In genomic region chr11:88324562-88325345, GRCh38 we compare ENCODE assay signal across 26 cellular contexts. TPM values are rescaled to one million over a fixed set of nuclear protein-coding genes. Genes with fewer than 3 reads are reported as not detected.
DNase-seq lines count a peak whose midpoint lies in the region; ATAC-seq, FAIRE-seq and TF ChIP-seq lines count a peak whose summit lies in the region.
"Had no signal": no experiment of that assay in that cellular context is flagged by ENCODE, and none has a peak within 500 bp of the region (broad histone marks: within the 10 kb centered on the region; RNA-seq: fewer than 3 reads in every experiment).

No MANE protein-coding gene starts in this region.

- peaks cover 67% of the 10 kb centered on the region for H3K4me1 Mint-ChIP-seq in activated CD4-positive, alpha-beta T cell treated with anti-CD3 and anti-CD28 coated beads, Interleukin-2, amount 10 ng/mL, durations not matched to agents 24 days and 14 days
- H3K4me1 Mint-ChIP-seq in CD4-positive, alpha-beta memory T cell = peaks cover 76 to 95% (median 86%) of the 10 kb centered on the region in 4 donors
- no peaks in the 10 kb centered on the region for H3K4me1 Mint-ChIP-seq in osteocyte (ENCODE audit: unreplicated experiment)

- DNase-seq in activated CD4-positive, alpha-beta T cell treated with anti-CD3 and anti-CD28 coated beads, Interleukin-2, amount 10 ng/mL, durations not matched to agents 24 days and 14 days = no peak
- no peak for DNase-seq in activated CD4-positive, alpha-beta T cell treated with anti-CD3 and anti-CD28 coated beads, Interleukin-2, amount 50 U/mL, for 48 hours
- DNase-seq in CD4-positive, alpha-beta memory T cell = peak in 2 of 5 donors; percentile 6 to 16
- DNase-seq in NCI-H69 (lab: John Stamatoyannopoulos, UW) (peak; percentile 69), dermis blood vessel endothelial cell (peak; percentile 45), urothelium cell line (ENCODE audit: low spot score) (no peak), osteocyte (ENCODE audit: extremely low spot score, unreplicated experiment) (no peak), PC-3 (no peak)
- DNase-seq: activated B cell treated with CpG ODN at 0.5 μM for 24 hours; adrenal gland; gastrocnemius medialis; GF-D8; H7; kidney glomerular epithelial cell; NCI-H1417 treated with DMSO at 0.1 percent for 48 hours; NCI-H82; SIG-M5; small intestine; stimulated activated CD4-positive, alpha-beta T cell treated with anti-CD3 and anti-CD28 coated beads, Interleukin-4, amount 100 ng/mL, for 24 hours; substantia nigra; uterus had no signal

- no peaks in the 10 kb centered on the region for H3F3A ChIP-seq in PC-3 (ENCODE audit: low read length, unreplicated experiment)

- no peaks in the 10 kb centered on the region for H3K9me3 ChIP-seq in CD4-positive, alpha-beta memory T cell (ENCODE audit: control insufficient read depth in 1 of 2, low read length in 2 of 2)
- H3K9me3 ChIP-seq in PC-3 (ENCODE audit: low read length) = no peaks in the 10 kb centered on the region
- H3K9me3 ChIP-seq: adrenal gland, BLaER1, gastrocnemius medialis, uterus had no signal

- no peak overlapping the region for H3K27ac ChIP-seq in CD4-positive, alpha-beta memory T cell (ENCODE audit: low read depth, low read length)
- H3K27ac ChIP-seq in PC-3 (ENCODE audit: low read length) = no peak overlapping the region
- H3K27ac ChIP-seq: adrenal gland, BLaER1, cardiac muscle cell, gastrocnemius medialis, neural progenitor cell had no signal

- FAIRE-seq in urothelium cell line (lab: Jason Lieb, UNC) = no peak
- FAIRE-seq: A204.1, small intestine had no signal

- H3K27me3 ChIP-seq in CD4-positive, alpha-beta memory T cell (ENCODE audit: insufficient read depth, low read length) = no peaks in the 10 kb centered on the region
- no peaks in the 10 kb centered on the region for H3K27me3 ChIP-seq in PC-3 (ENCODE audit: low read length)
- H3K27me3 ChIP-seq: adrenal gland, BLaER1, cardiac muscle cell, gastrocnemius medialis, neural progenitor cell, uterus had no signal

- no peaks in the 10 kb centered on the region for H3K9me2 ChIP-seq in PC-3 (replicated peaks; ENCODE audit: low read length)

- intact Hi-C loops in activated CD4-positive, alpha-beta T cell treated with anti-CD3 and anti-CD28 coated beads, Interleukin-2, amount 10 ng/mL, durations not matched to agents 24 days and 14 days (cut with micrococcal nuclease) = no loop called here
- intact Hi-C loops in CD4-positive, alpha-beta memory T cell (cut with micrococcal nuclease) = no loop called here
- intact Hi-C loops in PC-3 (cut with micrococcal nuclease) = no loop called here

- H3K27me3 Mint-ChIP-seq in activated CD4-positive, alpha-beta T cell treated with anti-CD3 and anti-CD28 coated beads, Interleukin-2, amount 10 ng/mL, durations not matched to agents 24 days and 14 days = no peaks in the 10 kb centered on the region
- no peaks in the 10 kb centered on the region for H3K27me3 Mint-ChIP-seq in CD4-positive, alpha-beta memory T cell
- H3K27me3 Mint-ChIP-seq in osteocyte (ENCODE audit: unreplicated experiment) = no peaks in the 10 kb centered on the region
- H3K27me3 Mint-ChIP-seq: activated B cell treated with CpG ODN at 0.5 μM for 24 hours had no signal

- no peak overlapping the region for H3K27ac Mint-ChIP-seq in activated CD4-positive, alpha-beta T cell treated with anti-CD3 and anti-CD28 coated beads, Interleukin-2, amount 10 ng/mL, durations not matched to agents 24 days and 14 days
- peak overlapping the region; percentile 2 to 87 (median 23) for H3K27ac Mint-ChIP-seq in CD4-positive, alpha-beta memory T cell
- H3K27ac Mint-ChIP-seq in osteocyte (ENCODE audit: unreplicated experiment) = no peak overlapping the region
- H3K27ac Mint-ChIP-seq: activated B cell treated with CpG ODN at 0.5 μM for 24 hours, neural progenitor cell had no signal

- H3K4me3 Mint-ChIP-seq in activated CD4-positive, alpha-beta T cell treated with anti-CD3 and anti-CD28 coated beads, Interleukin-2, amount 10 ng/mL, durations not matched to agents 24 days and 14 days = peak overlapping the region; percentile 13
- peak overlapping the region in 7 of 8 donors; percentile 17 to 71 (median 57) for H3K4me3 Mint-ChIP-seq in CD4-positive, alpha-beta memory T cell
- H3K4me3 Mint-ChIP-seq in osteocyte (ENCODE audit: unreplicated experiment) = no peak overlapping the region
- H3K4me3 Mint-ChIP-seq: activated B cell treated with CpG ODN at 0.5 μM for 24 hours, neural progenitor cell had no signal

- no peak overlapping the region for H3K4me2 ChIP-seq in PC-3 (ENCODE audit: low read length)
- H3K4me2 ChIP-seq: BLaER1, neural progenitor cell had no signal

- no peak overlapping the region for H3K9ac ChIP-seq in PC-3 (ENCODE audit: low read length)
- H3K9ac ChIP-seq: BLaER1, neural progenitor cell had no signal

- CTCF ChIA-PET in CD4-positive, alpha-beta memory T cell (lab: Charles Lee; ENCODE audit: partially characterized antibody) = interaction anchor here (1.4 to 2.2 kb wide), 3 partner anchors 13 to 92 kb away, joined by 3 to 15 read pairs (median 8); partner anchors contain the start of gene CTSC
- CTCF ChIA-PET in PC-3 (lab: Charles Lee) = interaction anchor here (0.6 to 0.7 kb wide), 2 partner anchors 28 to 44 kb away, joined by 3 read pairs; no protein-coding TSS in a partner anchor

- H3K4me3 ChIP-seq in CD4-positive, alpha-beta memory T cell (ENCODE audit: low read length in 2 of 2) = no peak overlapping the region
- H3K4me3 ChIP-seq in PC-3 (ENCODE audit: low read length) = no peak overlapping the region
- H3K4me3 ChIP-seq: adrenal gland, BLaER1, cardiac muscle cell, gastrocnemius medialis, neural progenitor cell, uterus had no signal

- POLR2A ChIA-PET in CD4-positive, alpha-beta memory T cell (lab: Charles Lee; ENCODE audit: partially characterized antibody) = interaction anchor here (0.7 to 5.7 kb wide), 3 partner anchors 12 to 34 kb away, joined by 3 to 64 read pairs (median 4); partner anchors contain the start of gene CTSC
- POLR2A ChIA-PET in PC-3 (lab: Charles Lee; ENCODE audit: unreplicated experiment) = interaction anchor here (0.6 kb wide), 1 partner anchor 883 kb away, joined by 3 read pairs; no protein-coding TSS in a partner anchor

- H3K9me3 Mint-ChIP-seq in activated CD4-positive, alpha-beta T cell treated with anti-CD3 and anti-CD28 coated beads, Interleukin-2, amount 10 ng/mL, durations not matched to agents 24 days and 14 days = peaks cover 10% of the 10 kb centered on the region
- H3K9me3 Mint-ChIP-seq in CD4-positive, alpha-beta memory T cell = no peaks in the 10 kb centered on the region
- no peaks in the 10 kb centered on the region for H3K9me3 Mint-ChIP-seq in osteocyte (ENCODE audit: unreplicated experiment)
- H3K9me3 Mint-ChIP-seq: activated B cell treated with CpG ODN at 0.5 μM for 24 hours had no signal

- TF ChIP-seq CTCF in osteocyte (IDR thresholded peaks at IDR 0.05) (no peak), PC-3 (conservative IDR thresholded peaks at IDR 0.05; ENCODE audit: low read depth, low read length) (no peak)

- H3K4me1 ChIP-seq in CD4-positive, alpha-beta memory T cell (ENCODE audit: insufficient read depth, low read length) = peaks cover 60% of the 10 kb centered on the region
- H3K4me1 ChIP-seq in PC-3 (ENCODE audit: insufficient read depth, low read length) = no peaks in the 10 kb centered on the region
- H3K4me1 ChIP-seq: neural progenitor cell, uterus had no signal

- no peak overlapping the region for H2AFZ ChIP-seq in PC-3 (ENCODE audit: low read length)
- H2AFZ ChIP-seq: neural progenitor cell had no signal

- peaks cover 88% of the 10 kb centered on the region for H3K79me2 ChIP-seq in PC-3 (ENCODE audit: low read length)

- H3K36me3 Mint-ChIP-seq in activated CD4-positive, alpha-beta T cell treated with anti-CD3 and anti-CD28 coated beads, Interleukin-2, amount 10 ng/mL, durations not matched to agents 24 days and 14 days (ENCODE audit: low read depth) = peaks cover 82% of the 10 kb centered on the region
- peaks cover 55 to 81% of the 10 kb centered on the region in 2 donors for H3K36me3 Mint-ChIP-seq in CD4-positive, alpha-beta memory T cell
- H3K36me3 Mint-ChIP-seq in osteocyte (ENCODE audit: unreplicated experiment) = no peaks in the 10 kb centered on the region

- H4K20me1 ChIP-seq in PC-3 (ENCODE audit: low read length) = 0 out of 2 replicates have a peak, but pooled peaks cover 3% of the 10 kb centered on the region

- ATAC-seq in PC-3 = no peak
- ATAC-seq: esophagus mucosa, gastrocnemius medialis had no signal

- BruUV-seq in PC-3 (replicated peaks; lab: Mats Ljungman, UMichigan) = no TSS peak

- H3K36me3 ChIP-seq in CD4-positive, alpha-beta memory T cell (ENCODE audit: insufficient read depth, low read length) = peaks cover 19% of the 10 kb centered on the region
- peaks cover 67% of the 10 kb centered on the region for H3K36me3 ChIP-seq in PC-3 (ENCODE audit: low read depth, low read length)
- H3K36me3 ChIP-seq: adrenal gland, gastrocnemius medialis, neural progenitor cell, uterus had no signal

RNA-seq across cellular contexts. Expression of gene CTSC, which starts 12.8 kb away (rescaled TPM):
- 67.1 and 71.8 TPM in 2 replicates for total RNA-seq in activated CD4-positive, alpha-beta T cell treated with anti-CD3 and anti-CD28 coated beads, Interleukin-2, amount 10 ng/mL, durations not matched to agents 24 days and 14 days
- 10 to 100 TPM; 57.1 to 60.0 TPM for total RNA-seq in CD4-positive, alpha-beta memory T cell
- 100 to 1,000 TPM; 139 to 161 TPM for polyA plus RNA-seq in CD4-positive, alpha-beta memory T cell
- total RNA-seq in dermis blood vessel endothelial cell (57.2 and 78.7 TPM in 2 replicates), osteocyte (1.3 and 2.1 TPM in 2 replicates), PC-3 (2014; rRNA removed) (200 and 240 TPM in 2 replicates)

Comparison
In these comparisons a context has a peak if more than half of its experiments do, and no peak if none do; other contexts are left out.
1. DNase-seq: peak in NCI-H69 (single experiment) and dermis blood vessel endothelial cell (single experiment); none in activated CD4-positive, alpha-beta T cell treated with anti-CD3 and anti-CD28 coated beads, Interleukin-2, amount 10 ng/mL, durations not matched to agents 24 days and 14 days (single experiment), activated CD4-positive, alpha-beta T cell treated with anti-CD3 and anti-CD28 coated beads, Interleukin-2, amount 50 U/mL, for 48 hours (0 of 2), urothelium cell line (single experiment), osteocyte (single experiment) and PC-3 (single experiment).
2. H3K27ac Mint-ChIP-seq: peak in CD4-positive, alpha-beta memory T cell (7 of 7); none in activated CD4-positive, alpha-beta T cell treated with anti-CD3 and anti-CD28 coated beads, Interleukin-2, amount 10 ng/mL, durations not matched to agents 24 days and 14 days (single experiment) and osteocyte (single experiment).
3. RNA of gene CTSC, which starts 12.8 kb away (total RNA-seq): 200 to 240 TPM in PC-3, 67.1 to 71.8 TPM in activated CD4-positive, alpha-beta T cell treated with anti-CD3 and anti-CD28 coated beads, Interleukin-2, amount 10 ng/mL, durations not matched to agents 24 days and 14 days, 57.1 to 60.0 TPM in CD4-positive, alpha-beta memory T cell and 57.2 to 78.7 TPM in dermis blood vessel endothelial cell; 1.3 to 2.1 TPM in osteocyte; every median in the first group is over 10 times any median in the second.